ENCODE assay signal across 26 cellular contexts in the genomic region with DNA sequence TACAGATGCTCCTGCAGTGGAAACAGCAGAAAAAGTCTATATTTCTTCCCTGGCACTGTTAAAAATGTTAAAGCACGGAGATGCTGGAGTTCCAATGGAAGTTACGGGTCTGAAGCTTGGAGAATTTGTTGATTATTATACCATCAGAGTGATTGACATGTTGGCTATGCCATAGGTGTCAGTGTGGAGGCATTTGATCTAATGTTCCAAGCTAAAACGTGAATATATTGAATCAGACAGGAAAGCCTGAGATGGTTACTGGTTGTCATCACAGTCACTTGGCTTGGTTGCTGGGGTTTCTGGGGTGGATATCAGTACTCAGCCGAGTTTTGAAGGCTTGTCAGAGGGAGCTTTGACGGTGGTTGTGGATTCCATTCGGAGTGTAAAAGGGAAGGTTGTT.
"Had no signal": no experiment of that assay in that cellular context is flagged by ENCODE, and none has a peak within 500 bp of the region (broad histone marks: within the 10 kb centered on the region; RNA-seq: fewer than 3 reads in every experiment).

No MANE protein-coding gene starts in this region.

- H3K27ac ChIP-seq: stomach, suprapubic skin, testis, thoracic aorta, thyroid gland, tibial artery, tibial nerve, transverse colon, upper lobe of left lung, upper lobe of right lung, uterus, vagina had no signal

- ATAC-seq: stimulated activated effector memory CD8-positive, alpha-beta T cell treated with anti-CD3 and anti-CD28 coated beads, Interleukin-12 subunit alpha, Interleukin-12 subunit beta, amount 100 ng/mL, for 72 hours; stimulated activated memory B cell treated with anti-CD40 and anti-IgM and Interleukin-4, amounts not matched to agents 10 μg/mL and 1 μg/mL and 100 μg/mL, for 72 hours; stimulated activated naive B cell treated with anti-CD40 and anti-IgM and Interleukin-4, amounts not matched to agents 10 μg/mL and 1 μg/mL and 100 μg/mL, for 72 hours; stimulated activated naive CD8-positive, alpha-beta T cell treated with anti-CD3 and anti-CD28 coated beads, Interleukin-15, amount 100 ng/mL, for 72 hours; stimulated activated naive CD8-positive, alpha-beta T cell treated with anti-CD3 and anti-CD28 coated beads, Interleukin-15, Interleukin-2, amounts not matched to agents 100 U/mL and 50 U/mL, for 24 hours; upper lobe of right lung had no signal

- H3K36me3 ChIP-seq: stomach, suprapubic skin, thoracic aorta, thyroid gland, tibial artery, tibial nerve, transverse colon, upper lobe of left lung, upper lobe of right lung, uterus, vagina had no signal

- DNase-seq: stimulated activated CD4-positive, alpha-beta T cell treated with anti-CD3 and anti-CD28 coated beads, Interleukin-2, amount 100 ng/mL, for 48 hours; stimulated activated CD4-positive, alpha-beta T cell treated with anti-CD3 and anti-CD28 coated beads, Interleukin-4, amount 100 ng/mL, for 1 hour; stimulated activated CD4-positive, alpha-beta T cell treated with anti-CD3 and anti-CD28 coated beads, Interleukin-4, amount 100 ng/mL, for 24 hours; stimulated activated CD4-positive, alpha-beta T cell treated with anti-CD3 and anti-CD28 coated beads, Interleukin-4, amount 100 ng/mL, for 4 hours; stimulated activated CD8-positive, alpha-beta memory T cell treated with anti-CD3 and anti-CD28 coated beads, Interleukin-4, amount 100 ng/mL, for 48 hours; stimulated activated naive B cell treated with anti-CD40 and anti-IgM and Interleukin-4, amounts not matched to agents 10 μg/mL and 1 μg/mL and 100 μg/mL, for 72 hours; stimulated activated naive CD4-positive, alpha-beta T cell; stimulated activated naive CD4-positive, alpha-beta T cell treated with Interleukin-2 at 50 U/mL for 16 hours; stimulated activated naive CD8-positive, alpha-beta T cell treated with anti-CD3 and anti-CD28 coated beads, Interleukin-15, amount 100 ng/mL, for 72 hours; stimulated activated naive CD8-positive, alpha-beta T cell treated with anti-CD3 and anti-CD28 coated beads, Interleukin-15, Interleukin-2, amounts not matched to agents 100 U/mL and 50 U/mL, for 24 hours; stomach; substantia nigra; testis; thyroid gland; tibial artery; transverse colon; trophoblast cell; upper lobe of left lung; upper lobe of right lung; uterus had no signal

- H3K27me3 ChIP-seq: stomach, suprapubic skin, testis, thyroid gland, tibial artery, tibial nerve, transverse colon, upper lobe of left lung, upper lobe of right lung, uterus, vagina had no signal

- H3K4me3 ChIP-seq: stomach, suprapubic skin, testis, thoracic aorta, thyroid gland, tibial artery, tibial nerve, transverse colon, upper lobe of left lung, upper lobe of right lung, uterus, vagina had no signal

- H3K9me3 ChIP-seq: testis, thoracic aorta, thyroid gland, tibial artery, upper lobe of left lung, upper lobe of right lung, uterus, vagina had no signal
